Comparison of ENCODE assay signal across 8 cellular contexts in genomic region chr2:63841254-63842022, GRCh38. TPM values are rescaled to one million over a fixed set of nuclear protein-coding genes. Genes with fewer than 3 reads are reported as not detected.
DNase-seq lines count a peak whose midpoint lies in the region; ATAC-seq, FAIRE-seq and TF ChIP-seq lines count a peak whose summit lies in the region.

UGP2 (plus strand) TSS chr2:63841896; CDS start chr2:63842186, 290 bp downstream.

- DNase-seq in A549 (ENCODE audit: low read depth in 1 of 2, low spot score in 1 of 2) (peak; percentile 75 to 95), NCI-H2196 treated with DMSO at 0.1 percent for 48 hours (lab: John Stamatoyannopoulos, UW; ENCODE audit: unreplicated experiment) (peak; percentile 54), breast epithelium (ENCODE audit: low spot score in 2 of 2) (peak; percentile 81 to 93), iPS-NIHi7 (ENCODE audit: extremely low spot score) (peak; percentile 84)
- DNase-seq in stimulated activated CD4-positive, alpha-beta T cell treated with anti-CD3 and anti-CD28 coated beads, Interleukin-12 subunit alpha, Interleukin-12 subunit beta, amount 100 ng/mL, for 24 hours (ENCODE audit: low read depth in 2 of 2) = peak; percentile 61 to 80

- no peak for FAIRE-seq in A549 (lab: Jason Lieb, UNC)

- CTCF ChIA-PET in A549 (lab: Yijun Ruan, JAX) = interaction anchor here (0.7 to 6.8 kb wide), 20 partner anchors 9 to 155 kb away, joined by 3 to 56 read pairs (median 4); no protein-coding TSS in a partner anchor

- intact Hi-C loops in breast epithelium (cut with DNase I; ENCODE audit: low total_unique reads) = no loop called here

- peak within 1 kb of the TSS; percentile 83 for H3K4me2 ChIP-seq in A549

- H3K9me3 ChIP-seq in A549 (no peaks in the 10 kb centered on the region), breast epithelium (no peaks in the 10 kb centered on the region)

- WGBS in A549 (ENCODE audit: missing lambda C conversion rate) = under 1% methylated on average over 48 of the region's 59 CpGs

- no peaks in the 10 kb centered on the region for H3K27me3 ChIP-seq in breast epithelium

- H3K4me3 ChIP-seq in A549 (peak within 1 kb of the TSS; percentile 93), breast epithelium (peak within 1 kb of the TSS; percentile 79 to 92 (median 88))

- TF ChIP-seq CTCF in A549 (IDR thresholded peaks at IDR 0.05) = peak; percentile 35
- peak; percentile 4; the same call in 1 of the 2 replicates for TF ChIP-seq CTCF in VCaP (conservative IDR thresholded peaks at IDR 0.05)
- TF ChIP-seq CTCF in breast epithelium (IDR thresholded peaks at IDR 0.05) = no peak

- H3K4me1 ChIP-seq in A549 = peaks cover 17% of the 10 kb centered on the region; the same call in 2 of the 3 replicates
- H3K4me1 ChIP-seq in breast epithelium = no peaks in the 10 kb centered on the region

- POLR2A ChIA-PET in A549 (lab: Yijun Ruan, JAX) = interaction anchor here (0.6 to 5.7 kb wide), 24 partner anchors 9 to 253 kb away, joined by 3 to 103 read pairs (median 4); partner anchors contain the start of genes MDH1 and WDPCP

- ATAC-seq in A549 (peak; percentile 75 to 91), GM18861 (IDR thresholded peaks at IDR 0.05; ENCODE audit: unreplicated experiment) (peak; percentile 49), HG03103 (IDR thresholded peaks at IDR 0.05; ENCODE audit: low read depth, unreplicated experiment) (peak; percentile 62)

- H3K36me3 ChIP-seq in breast epithelium = no peaks in the 10 kb centered on the region

- TF ChIP-seq POLR2A in A549 (IDR thresholded peaks at IDR 0.05; ENCODE audit: low read length) = peak; percentile 60
- TF ChIP-seq POLR2A in breast epithelium (IDR thresholded peaks at IDR 0.05) = no peak

- H3K27ac ChIP-seq in A549 = peak within 1 kb of the TSS; percentile 94 to 98
- H3K27ac ChIP-seq in VCaP = peak within 1 kb of the TSS; percentile 80
- peak within 1 kb of the TSS; percentile 98 for H3K27ac ChIP-seq in breast epithelium

- TF ChIP-seq RAD21 in A549 (conservative IDR thresholded peaks at IDR 0.05 in 1 of 2, IDR thresholded peaks at IDR 0.05 in 1 of 2) = peak in 1 of 2 experiments; percentile 52; a peak in 3 of 5 replicates

- no peak for TF ChIP-seq EP300 in A549 (IDR thresholded peaks at IDR 0.05)

TF ChIP-seq in A549, 52 proteins besides CTCF, POLR2A, EP300 and RAD21:
- TF ChIP-seq ATOH8 (CRISPR knock-in tag; IDR thresholded peaks at IDR 0.05; ENCODE audit: low read depth) (no peak), FOSL2 (IDR thresholded peaks at IDR 0.05) (no peak), FOSL2 (CRISPR knock-in tag; IDR thresholded peaks at IDR 0.05) (no peak), E2F6 (IDR thresholded peaks at IDR 0.05; ENCODE audit: borderline replicate concordance, low read depth) (peak; percentile 64; the same call in 1 of the 2 replicates), SMC3 (IDR thresholded peaks at IDR 0.05) (peak; percentile 40; the same call in 2 of the 3 replicates), FOXS1 (CRISPR knock-in tag; IDR thresholded peaks at IDR 0.05) (no peak), MYC (IDR thresholded peaks at IDR 0.05; ENCODE audit: borderline replicate concordance, low read length) (peak; percentile 47; the same call in 1 of the 2 replicates), MAZ (IDR thresholded peaks at IDR 0.05; ENCODE audit: borderline replicate concordance, low read depth, low read length) (peak; percentile 78; the same call in 1 of the 2 replicates), ESRRA (IDR thresholded peaks at IDR 0.05; ENCODE audit: borderline replicate concordance, low read length) (no peak), CBX2 (IDR thresholded peaks at IDR 0.05; ENCODE audit: borderline replicate concordance, low read depth) (no peak), TFCP2L1 (CRISPR knock-in tag; IDR thresholded peaks at IDR 0.05) (0 out of 2 replicates have a peak, but pooled peaks have one; percentile 38), PHF8 (IDR thresholded peaks at IDR 0.05; ENCODE audit: borderline replicate concordance, low read depth) (peak; percentile 78), JUN (IDR thresholded peaks at IDR 0.05) (peak in 1 of 2 experiments; percentile 77; a peak in 4 of 5 replicates)
- TF ChIP-seq, protein P1, sequence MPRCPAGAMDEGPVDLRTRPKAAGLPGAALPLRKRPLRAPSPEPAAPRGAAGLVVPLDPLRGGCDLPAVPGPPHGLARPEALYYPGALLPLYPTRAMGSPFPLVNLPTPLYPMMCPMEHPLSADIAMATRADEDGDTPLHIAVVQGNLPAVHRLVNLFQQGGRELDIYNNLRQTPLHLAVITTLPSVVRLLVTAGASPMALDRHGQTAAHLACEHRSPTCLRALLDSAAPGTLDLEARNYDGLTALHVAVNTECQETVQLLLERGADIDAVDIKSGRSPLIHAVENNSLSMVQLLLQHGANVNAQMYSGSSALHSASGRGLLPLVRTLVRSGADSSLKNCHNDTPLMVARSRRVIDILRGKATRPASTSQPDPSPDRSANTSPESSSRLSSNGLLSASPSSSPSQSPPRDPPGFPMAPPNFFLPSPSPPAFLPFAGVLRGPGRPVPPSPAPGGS (IDR thresholded peaks at IDR 0.05) = peak; percentile 49; the same call in 1 of the 3 replicates
- TF ChIP-seq, protein P2, sequence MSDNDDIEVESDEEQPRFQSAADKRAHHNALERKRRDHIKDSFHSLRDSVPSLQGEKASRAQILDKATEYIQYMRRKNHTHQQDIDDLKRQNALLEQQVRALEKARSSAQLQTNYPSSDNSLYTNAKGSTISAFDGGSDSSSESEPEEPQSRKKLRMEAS (IDR thresholded peaks at IDR 0.05) = peak; percentile 53; the same call in 1 of the 2 replicates

RNA-seq across cellular contexts. Expression of gene UGP2, which starts in this region (rescaled TPM):
- polyA plus RNA-seq in A549 (2011; rRNA removed) (136 and 162 TPM in 2 replicates), A549 (2017; fragmentation: RNase III; extraction: RNeasy Plus Mini Kit Qiagen cat#74134 plus additional on column Dnase treatment) (110 to 119 TPM (median 114 TPM) in 3 replicates)
- polyA plus RNA-seq in A549 (2012; cell fraction: cytosol; rRNA removed) = 26.8 and 28.5 TPM in 2 replicates
- 7.4 and 13.8 TPM in 2 replicates for polyA plus RNA-seq in A549 (2012; cell fraction: nucleus; rRNA removed)
- polyA minus RNA-seq in A549 (2011; rRNA and poly(A)+ RNA removed) = 19.7 and 25.8 TPM in 2 replicates
- 100 to 1,000 TPM; 147 to 337 (median 204) TPM for total RNA-seq in breast epithelium

Comparison
In these comparisons a context has a peak if more than half of its experiments do, and no peak if none do; other contexts are left out.
1. Peak in every context shown above with its lines: DNase-seq, ATAC-seq, H3K4me3 ChIP-seq and H3K27ac ChIP-seq.
2. CTCF ChIP-seq: peak in A549 (single experiment) and VCaP (single experiment); none in breast epithelium (0 of 3).